Comparison of ENCODE assay signal across 11 cellular contexts in the genomic region with DNA sequence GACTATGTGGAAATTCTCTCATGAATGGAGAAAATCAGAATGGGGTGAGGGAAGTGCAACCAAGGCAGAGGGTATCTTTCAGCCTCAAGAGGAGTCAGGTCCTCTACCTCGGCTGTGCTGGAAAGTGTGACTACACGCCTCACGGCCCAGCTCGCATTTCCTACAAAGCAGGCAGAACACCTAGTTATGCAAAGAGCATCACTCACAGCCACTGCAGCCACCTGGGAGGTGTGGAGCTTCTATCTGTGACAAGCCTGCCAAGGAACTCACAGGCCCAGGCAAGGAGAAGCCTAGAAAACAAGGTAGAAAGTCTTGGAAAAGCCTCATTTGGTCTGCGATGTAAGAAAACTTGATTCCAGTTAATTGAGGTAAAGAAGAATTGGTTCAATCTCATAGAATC.
A peak's percentile ranks its signal among the peaks of the same experiment; 100 is the strongest.
DNase-seq lines count a peak whose midpoint lies in the region; ATAC-seq, FAIRE-seq and TF ChIP-seq lines count a peak whose summit lies in the region.
"Had no signal": no experiment of that assay in that cellular context is flagged by ENCODE, and none has a peak within 500 bp of the region (broad histone marks: within the 10 kb centered on the region; RNA-seq: fewer than 3 reads in every experiment).

No MANE protein-coding gene starts in this region.

- H3K4me2 ChIP-seq in GM23338, result peak overlapping the region; percentile 18; the same call in 1 of the 2 replicates

- intact Hi-C loops in CD4-positive, alpha-beta memory T cell (cut with micrococcal nuclease), result loop anchor here (1.0 kb wide), 1 partner anchor 50 kb away; no protein-coding TSS in a partner anchor

- H4K20me1 ChIP-seq in GM23338 (replicated peaks; ENCODE audit: insufficient read depth), result no peaks in the 10 kb centered on the region

- H3K9me3 Mint-ChIP-seq in CD4-positive, alpha-beta memory T cell, result no peaks in the 10 kb centered on the region
- H3K9me3 Mint-ChIP-seq in GM23338, result no peaks in the 10 kb centered on the region

- no peaks in the 10 kb centered on the region for H3F3A ChIP-seq in GM23338 (replicated peaks; ENCODE audit: low read depth)

- H3K27ac ChIP-seq in CD4-positive, alpha-beta memory T cell (ENCODE audit: low read depth, low read length), result no peak overlapping the region
- H3K27ac ChIP-seq in GM23338 (ENCODE audit: low read depth), result no peak overlapping the region
- H3K27ac ChIP-seq: Peyer's patch, testis had no signal

- peaks cover 16 to 31% (median 21%) of the 10 kb centered on the region in 4 donors for H3K4me1 Mint-ChIP-seq in CD4-positive, alpha-beta memory T cell
- peaks cover 19% of the 10 kb centered on the region for H3K4me1 Mint-ChIP-seq in GM23338

- peak overlapping the region in 1 of 2 donors; percentile 4 for H3K4me3 ChIP-seq in CD4-positive, alpha-beta memory T cell (ENCODE audit: low read length in 2 of 2)
- H3K4me3 ChIP-seq in GM23338 (no peak overlapping the region), bronchial epithelial cell (ENCODE audit: low read depth, low read length) (no peak overlapping the region), neuron (ENCODE audit: low read length) (no peak overlapping the region)
- H3K4me3 ChIP-seq: testis had no signal

- H3K27ac Mint-ChIP-seq in CD4-positive, alpha-beta memory T cell, result peak overlapping the region in 4 of 7 donors; percentile 29 to 93 (median 82)
- no peak overlapping the region for H3K27ac Mint-ChIP-seq in GM23338

- H3K4me3 Mint-ChIP-seq in CD4-positive, alpha-beta memory T cell, result peak overlapping the region in 4 of 8 donors; percentile 37 to 89 (median 72)
- peak overlapping the region; percentile 68; the same call in 2 of the 3 replicates for H3K4me3 Mint-ChIP-seq in GM23338

- H3K9me3 ChIP-seq in CD4-positive, alpha-beta memory T cell (ENCODE audit: control insufficient read depth in 1 of 2, low read length in 2 of 2), result no peaks in the 10 kb centered on the region
- H3K9me3 ChIP-seq in neuron (ENCODE audit: low read length), result no peaks in the 10 kb centered on the region
- H3K9me3 ChIP-seq: Peyer's patch, testis had no signal

- no peak for DNase-seq in CD4-positive, alpha-beta memory T cell
- DNase-seq in GM23338 (ENCODE audit: low spot score) (peak; percentile 6), bronchial epithelial cell (ENCODE audit: low read depth) (peak; percentile 30), inferior parietal cortex (ENCODE audit: extremely low spot score) (no peak), RPMI8226 (no peak), H4 (ENCODE audit: low spot score) (no peak)
- DNase-seq: NCI-H1930, NCI-H524 had no signal

- no peaks in the 10 kb centered on the region for H3K27me3 ChIP-seq in CD4-positive, alpha-beta memory T cell (ENCODE audit: insufficient read depth, low read length)
- H3K27me3 ChIP-seq in GM23338 (ENCODE audit: insufficient read depth) (0 out of 2 replicates have a peak, but pooled peaks cover 3% of the 10 kb centered on the region), bronchial epithelial cell (ENCODE audit: control insufficient read depth, insufficient read depth, low read length) (no peaks in the 10 kb centered on the region), neuron (ENCODE audit: insufficient read depth, low read length) (no peaks in the 10 kb centered on the region)
- H3K27me3 ChIP-seq: Peyer's patch, testis had no signal

- H3K9me2 ChIP-seq in GM23338 (ENCODE audit: insufficient read depth), result no peaks in the 10 kb centered on the region

- CTCF ChIA-PET in CD4-positive, alpha-beta memory T cell (lab: Charles Lee; ENCODE audit: partially characterized antibody), result no interaction called here

- peaks cover 26% of the 10 kb centered on the region for H3K4me1 ChIP-seq in CD4-positive, alpha-beta memory T cell (ENCODE audit: insufficient read depth, low read length)
- H3K4me1 ChIP-seq in GM23338 (ENCODE audit: insufficient read depth), result peaks cover 5% of the 10 kb centered on the region; the same call in 1 of the 2 replicates
- peaks cover 7% of the 10 kb centered on the region for H3K4me1 ChIP-seq in neuron (ENCODE audit: insufficient read depth, low read length)
- H3K4me1 ChIP-seq: testis had no signal

- no peak for TF ChIP-seq CTCF in GM23338 (conservative IDR thresholded peaks at IDR 0.05; ENCODE audit: low read depth in 2 of 2)
- no peak for TF ChIP-seq CTCF in bronchial epithelial cell (IDR thresholded peaks at IDR 0.05; ENCODE audit: insufficient read depth, low read length, severe bottlenecking)

- POLR2A ChIA-PET in CD4-positive, alpha-beta memory T cell (lab: Charles Lee; ENCODE audit: partially characterized antibody), result interaction anchor here (1.1 to 1.5 kb wide), 3 partner anchors 15 to 126 kb away, joined by 4 to 12 read pairs (median 6); partner anchors contain the start of genes TAMM41 and VGLL4

- H2AFZ ChIP-seq in GM23338 (no peak overlapping the region), neuron (ENCODE audit: low read depth, low read length) (peak overlapping the region; percentile 55)

- H3K36me3 ChIP-seq in CD4-positive, alpha-beta memory T cell (ENCODE audit: insufficient read depth, low read length), result no peaks in the 10 kb centered on the region
- H3K36me3 ChIP-seq in GM23338 (ENCODE audit: insufficient read depth) (no peaks in the 10 kb centered on the region), bronchial epithelial cell (ENCODE audit: control insufficient read depth, insufficient read depth, low read length) (no peaks in the 10 kb centered on the region), neuron (ENCODE audit: insufficient read depth, low read length) (no peaks in the 10 kb centered on the region)
- H3K36me3 ChIP-seq: Peyer's patch had no signal

- ATAC-seq in GM23338, result no peak

- H3K79me2 ChIP-seq in GM23338 (replicated peaks; ENCODE audit: insufficient read depth), result no peaks in the 10 kb centered on the region

- FAIRE-seq in bronchial epithelial cell (lab: Jason Lieb, UNC), result no peak

- H3K36me3 Mint-ChIP-seq in CD4-positive, alpha-beta memory T cell, result no peaks in the 10 kb centered on the region
- no peaks in the 10 kb centered on the region for H3K36me3 Mint-ChIP-seq in GM23338 (ENCODE audit: low read depth)

- H3K27me3 Mint-ChIP-seq in CD4-positive, alpha-beta memory T cell, result no peaks in the 10 kb centered on the region
- H3K27me3 Mint-ChIP-seq in GM23338 (ENCODE audit: insufficient read depth, low read depth, poor library complexity), result peaks cover 6% of the 10 kb centered on the region

TF ChIP-seq in GM23338, 12 proteins besides CTCF, POLR2A, EP300 and RAD21:
- no peak for TF ChIP-seq NANOG (IDR thresholded peaks at IDR 0.05; ENCODE audit: borderline replicate concordance)
- TF ChIP-seq ZNF114 (CRISPR knock-in tag; IDR thresholded peaks at IDR 0.05), result no peak
- TF ChIP-seq STAT1 (IDR thresholded peaks at IDR 0.05; ENCODE audit: unreplicated experiment), result no peak
- TF ChIP-seq EZH2phosphoT487 (IDR thresholded peaks at IDR 0.05; ENCODE audit: unreplicated experiment), result no peak
- no peak for TF ChIP-seq POLR2AphosphoS5 (IDR thresholded peaks at IDR 0.05; ENCODE audit: low read depth)

Comparison
In these comparisons a context has a peak if more than half of its experiments do, and no peak if none do; other contexts are left out.
1. DNase-seq: peak in GM23338 (single experiment) and bronchial epithelial cell (single experiment); none in CD4-positive, alpha-beta memory T cell (0 of 5), inferior parietal cortex (single experiment), RPMI8226 (single experiment) and H4 (single experiment).